ENCODE assay signal across 14 cellular contexts in genomic region chr5:145792840-145793239, GRCh38.
"Had no signal": no experiment of that assay in that cellular context is flagged by ENCODE, and none has a peak within 500 bp of the region (broad histone marks: within the 10 kb centered on the region; RNA-seq: fewer than 3 reads in every experiment).

No MANE protein-coding gene starts in this region.

- ATAC-seq: mucosa of descending colon, natural killer cell had no signal

- H3K4me3 ChIP-seq: colonic mucosa, mucosa of descending colon, stomach had no signal

- H3K4me1 ChIP-seq: colonic mucosa, stomach had no signal

- H3K36me3 Mint-ChIP-seq: natural killer cell had no signal

- H3K27ac Mint-ChIP-seq: natural killer cell had no signal

- FAIRE-seq: kidney, small intestine had no signal

- H3K27ac ChIP-seq: colonic mucosa, stomach had no signal

- H3K9me3 ChIP-seq: colonic mucosa, mucosa of descending colon, stomach had no signal

- H3K4me3 Mint-ChIP-seq: natural killer cell, neural crest cell had no signal

- DNase-seq: colonic mucosa; effector CD4-positive, alpha-beta T cell; foreskin melanocyte; kidney; left cardiac atrium; mucosa of descending colon; natural killer cell; posterior cingulate gyrus; small intestine; stimulated activated CD4-positive, alpha-beta T cell treated with anti-CD3 and anti-CD28 coated beads, Interleukin-12 subunit alpha, Interleukin-12 subunit beta, amount 100 ng/mL, for 4 hours; stimulated activated naive CD4-positive, alpha-beta T cell; stomach; trophoblast cell had no signal

- H3K27me3 ChIP-seq: colonic mucosa, stomach had no signal

- H3K36me3 ChIP-seq: colonic mucosa had no signal

- H3K4me1 Mint-ChIP-seq: natural killer cell had no signal
